20 cellular contexts compared by ENCODE assay signal in genomic region chr2:233462202-233462785, GRCh38.
A peak's percentile ranks its signal among the peaks of the same experiment; 100 is the strongest.
DNase-seq lines count a peak whose midpoint lies in the region; ATAC-seq, FAIRE-seq and TF ChIP-seq lines count a peak whose summit lies in the region.
"Had no signal": no experiment of that assay in that cellular context is flagged by ENCODE, and none has a peak within 500 bp of the region (broad histone marks: within the 10 kb centered on the region; RNA-seq: fewer than 3 reads in every experiment).

No MANE protein-coding gene starts in this region.

- CTCF ChIA-PET in HepG2 (lab: Yijun Ruan, JAX; ENCODE audit: low intra/inter-chr PET ratio, low total read pairs): no interaction called here

- BruUV-seq in HepG2 (replicated peaks; lab: Mats Ljungman, UMichigan): no TSS peak

- no peak overlapping the region for H3K4me2 ChIP-seq in HepG2 (ENCODE audit: low read depth, low read length)
- H3K4me2 ChIP-seq in neuronal stem cell (ENCODE audit: insufficient read depth, low read length, poor library complexity, severe bottlenecking): no peak overlapping the region
- H3K4me2 ChIP-seq: A549 had no signal

- H4K20me1 ChIP-seq in HepG2 (ENCODE audit: insufficient read depth, low read length): no peaks in the 10 kb centered on the region

- TF ChIP-seq POLR2A in right lobe of liver (IDR thresholded peaks at IDR 0.05): no peak
- TF ChIP-seq POLR2A in HepG2 (IDR thresholded peaks at IDR 0.05; ENCODE audit: insufficient read depth in 1 of 2, low read depth in 2 of 2, low read length in 2 of 2): no peak
- no peak for TF ChIP-seq POLR2A in esophagus squamous epithelium (IDR thresholded peaks at IDR 0.05)
- TF ChIP-seq POLR2A in gastroesophageal sphincter (IDR thresholded peaks at IDR 0.05): no peak

- H2BK120ac ChIP-seq in neuronal stem cell (ENCODE audit: low read depth, low read length): no peak overlapping the region

- POLR2A ChIA-PET in HepG2 (lab: Yijun Ruan, JAX): no interaction called here

- no peak overlapping the region for H3K14ac ChIP-seq in neuronal stem cell (ENCODE audit: low read length)

- H2BK15ac ChIP-seq in neuronal stem cell (ENCODE audit: low read length): no peak overlapping the region

- H4K91ac ChIP-seq in neuronal stem cell (ENCODE audit: low read depth, low read length, poor library complexity): no peak overlapping the region

- no peak overlapping the region for H4K8ac ChIP-seq in neuronal stem cell (ENCODE audit: low read depth, low read length)

- H3K18ac ChIP-seq in neuronal stem cell (ENCODE audit: low read length): peak overlapping the region; percentile 65

- H3K9me3 ChIP-seq in right lobe of liver (no peaks in the 10 kb centered on the region), HepG2 (ENCODE audit: low read length) (no peaks in the 10 kb centered on the region), neuronal stem cell (replicated peaks in 1 of 2; ENCODE audit: control insufficient read depth in 2 of 2, insufficient read depth in 1 of 2, low read depth in 1 of 2, low read length in 2 of 2) (peaks cover 0 to 4% of the 10 kb centered on the region in 2 donors), esophagus squamous epithelium (no peaks in the 10 kb centered on the region), gastroesophageal sphincter (no peaks in the 10 kb centered on the region)
- H3K9me3 ChIP-seq: A549, HAP-1, SJCRH30 had no signal

- DNase-seq in right lobe of liver: peak in 2 of 3 donors; percentile 7 to 42
- no peak for DNase-seq in HepG2 (ENCODE audit: low spot score)
- DNase-seq in chondrocyte (ENCODE audit: low spot score): peak; percentile 69
- DNase-seq in neuronal stem cell (ENCODE audit: low spot score): no peak
- DNase-seq in esophagus squamous epithelium (lab: John Stamatoyannopoulos, UW): no peak
- no peak for DNase-seq in SKM-1 (lab: John Stamatoyannopoulos, UW; ENCODE audit: unreplicated experiment)
- DNase-seq in NCI-H2029 treated with DMSO at 0.1 percent for 48 hours (lab: John Stamatoyannopoulos, UW): no peak
- DNase-seq: CD4-positive, alpha-beta T cell; EL; MV-4-11; NCI-H1930; NCI-H2171; NCI-H446; RPMI8226; SJCRH30 had no signal

- no peaks in the 10 kb centered on the region for H3K4me1 ChIP-seq in right lobe of liver
- peaks cover 20% of the 10 kb centered on the region for H3K4me1 ChIP-seq in HepG2 (ENCODE audit: insufficient read depth, low read length)
- H3K4me1 ChIP-seq in neuronal stem cell (ENCODE audit: control insufficient read depth in 2 of 2, insufficient read depth in 1 of 2, low read depth in 1 of 2, low read length in 2 of 2): peaks cover 0 to 2% of the 10 kb centered on the region in 2 donors
- H3K4me1 ChIP-seq in esophagus squamous epithelium: peaks cover 0 to 11% (median 0%) of the 10 kb centered on the region in 3 donors
- no peaks in the 10 kb centered on the region for H3K4me1 ChIP-seq in gastroesophageal sphincter
- H3K4me1 ChIP-seq: HAP-1 had no signal

- no peak overlapping the region for H2AK5ac ChIP-seq in neuronal stem cell (ENCODE audit: low read depth, low read length)

- TF ChIP-seq EP300 in HepG2 (IDR thresholded peaks at IDR 0.05; ENCODE audit: low read depth in 2 of 2, low read length in 2 of 2): no peak
- no peak for TF ChIP-seq EP300 in HepG2 (CRISPR knock-in tag; IDR thresholded peaks at IDR 0.05; ENCODE audit: borderline replicate concordance)
- no peak for TF ChIP-seq EP300 in gastroesophageal sphincter (IDR thresholded peaks at IDR 0.05)

- H3K27ac Mint-ChIP-seq in chondrocyte (ENCODE audit: unreplicated experiment): no peak overlapping the region
- H3K27ac Mint-ChIP-seq: CD4-positive, alpha-beta T cell had no signal

- no peaks in the 10 kb centered on the region for H3K27me3 Mint-ChIP-seq in chondrocyte (ENCODE audit: low read depth)
- H3K27me3 Mint-ChIP-seq: CD4-positive, alpha-beta T cell had no signal

- H2BK12ac ChIP-seq in neuronal stem cell (ENCODE audit: low read length): no peak overlapping the region

- FAIRE-seq in HepG2 (lab: Jason Lieb, UNC): no peak
- FAIRE-seq: A549, K562 had no signal

- H3K4me1 Mint-ChIP-seq in chondrocyte (ENCODE audit: low read depth): no peaks in the 10 kb centered on the region

- H3K36me3 ChIP-seq in right lobe of liver: peaks cover 0 to 41% (median 11%) of the 10 kb centered on the region in 4 donors
- H3K36me3 ChIP-seq in HepG2 (replicated peaks in 1 of 2; ENCODE audit: control insufficient read depth in 1 of 2, insufficient read depth in 2 of 2, low read length in 2 of 2): peaks cover 42 to 62% of the 10 kb centered on the region in 2 experiments
- H3K36me3 ChIP-seq in neuronal stem cell (replicated peaks in 1 of 2; ENCODE audit: control insufficient read depth in 2 of 2, insufficient read depth in 2 of 2, low read length in 2 of 2): peaks cover 34 to 81% of the 10 kb centered on the region in 2 donors
- peaks cover 6 to 88% (median 13%) of the 10 kb centered on the region in 3 donors for H3K36me3 ChIP-seq in esophagus squamous epithelium
- H3K36me3 ChIP-seq in gastroesophageal sphincter: peaks cover 0 to 100% of the 10 kb centered on the region in 2 donors

- peaks cover 31% of the 10 kb centered on the region for H3K36me3 Mint-ChIP-seq in chondrocyte (ENCODE audit: low read depth)

- WGBS in right lobe of liver (ENCODE audit: insufficient coverage, low coverage, low lambda C conversion rate, missing lambda C conversion rate): 98% methylated on average over 7 of the region's 25 CpGs
- WGBS in HepG2 (ENCODE audit: low lambda C conversion rate): 98% methylated on average over 25 of the region's 25 CpGs
- WGBS in neuronal stem cell (ENCODE audit: extremely low coverage in 2 of 2, insufficient read length in 2 of 2, insufficient replicate concordance in 1 of 2), 2 donors: no CpG with 5 or more reads among the region's 25 CpGs
- 93 to 94% methylated on average over 21 to 22 of the region's 25 CpGs for WGBS in esophagus squamous epithelium, 2 donors
- 92 to 94% methylated on average over 6 to 10 of the region's 25 CpGs for WGBS in gastroesophageal sphincter (ENCODE audit: low coverage in 1 of 2), 2 donors

- no peak overlapping the region for H3K4ac ChIP-seq in neuronal stem cell (ENCODE audit: low read length)

- no peak overlapping the region for H2BK5ac ChIP-seq in neuronal stem cell (ENCODE audit: low read length)

- H3K27me3 ChIP-seq in right lobe of liver (no peaks in the 10 kb centered on the region), HepG2 (ENCODE audit: control insufficient read depth in 1 of 2, insufficient read depth in 2 of 2, low read length in 2 of 2) (no peaks in the 10 kb centered on the region), neuronal stem cell (ENCODE audit: control insufficient read depth in 3 of 3, insufficient read depth in 3 of 3, low read depth in 1 of 3, low read length in 3 of 3) (no peaks in the 10 kb centered on the region), esophagus squamous epithelium (no peaks in the 10 kb centered on the region), gastroesophageal sphincter (no peaks in the 10 kb centered on the region)
- H3K27me3 ChIP-seq: SJCRH30 had no signal

- H2AFZ ChIP-seq in HepG2 (ENCODE audit: low read length) (no peak overlapping the region), neuronal stem cell (ENCODE audit: low read length) (no peak overlapping the region)

- ATAC-seq in right lobe of liver (no peak), HepG2 (no peak), gastroesophageal sphincter (no peak)
- ATAC-seq: K562 had no signal

- no peak for TF ChIP-seq CTCF in right lobe of liver (IDR thresholded peaks at IDR 0.05)
- no peak for TF ChIP-seq CTCF in HepG2 (CRISPR knock-in tag; IDR thresholded peaks at IDR 0.05)
- TF ChIP-seq CTCF in chondrocyte (IDR thresholded peaks at IDR 0.05): no peak
- TF ChIP-seq CTCF in esophagus squamous epithelium (IDR thresholded peaks at IDR 0.05): no peak
- no peak for TF ChIP-seq CTCF in gastroesophageal sphincter (IDR thresholded peaks at IDR 0.05)

- H3K27ac ChIP-seq in right lobe of liver: no peak overlapping the region
- H3K27ac ChIP-seq in HepG2 (ENCODE audit: extremely low read length, insufficient read depth, low read length): no peak overlapping the region
- no peak overlapping the region for H3K27ac ChIP-seq in neuronal stem cell (replicated peaks; ENCODE audit: low read length)
- H3K27ac ChIP-seq in esophagus squamous epithelium: no peak overlapping the region
- H3K27ac ChIP-seq in gastroesophageal sphincter: no peak overlapping the region
- H3K27ac ChIP-seq: HL-60 had no signal

- intact Hi-C loops in right lobe of liver (cut with DNase I): no loop called here
- intact Hi-C loops in HepG2 (cut with micrococcal nuclease; ENCODE audit: unreplicated experiment): no loop called here
- intact Hi-C loops in esophagus squamous epithelium (cut with DNase I): no loop called here

- H3K79me2 ChIP-seq in HepG2 (ENCODE audit: insufficient read depth, low read length): no peaks in the 10 kb centered on the region

- TF ChIP-seq RAD21 in HepG2 (CRISPR knock-in tag; IDR thresholded peaks at IDR 0.05): no peak

- H3K4me3 ChIP-seq in right lobe of liver (no peak overlapping the region), HepG2 (replicated peaks in 1 of 3; ENCODE audit: insufficient read depth in 1 of 3, low read depth in 2 of 3, low read length in 3 of 3) (no peak overlapping the region), neuronal stem cell (ENCODE audit: low read length in 2 of 2) (no peak overlapping the region), esophagus squamous epithelium (no peak overlapping the region), gastroesophageal sphincter (no peak overlapping the region)
- H3K4me3 ChIP-seq: A549, HAP-1, K562, SJCRH30 had no signal

- in situ Hi-C loops in HepG2 (cut with HindIII; ENCODE audit: extremely low pct_ligation_motif_present, low pct_unique_long_range_greater_than_20kb): no loop called here

- no peaks in the 10 kb centered on the region for H3K79me1 ChIP-seq in neuronal stem cell (ENCODE audit: low read depth, low read length)

- no peak overlapping the region for H3K4me3 Mint-ChIP-seq in chondrocyte (ENCODE audit: unreplicated experiment)
- H3K4me3 Mint-ChIP-seq: CD4-positive, alpha-beta T cell had no signal

- no peaks in the 10 kb centered on the region for H3K9me3 Mint-ChIP-seq in chondrocyte (ENCODE audit: low read depth)
- H3K9me3 Mint-ChIP-seq: CD4-positive, alpha-beta T cell had no signal

- peak overlapping the region; percentile 49 for H3K23ac ChIP-seq in neuronal stem cell (ENCODE audit: low read depth, low read length, poor library complexity)

- H3K9ac ChIP-seq in HepG2 (ENCODE audit: insufficient read depth, low read depth, low read length) (no peak overlapping the region), neuronal stem cell (ENCODE audit: low read depth, low read length, poor library complexity) (peak overlapping the region; percentile 51)

TF ChIP-seq in HepG2, 621 proteins besides CTCF, POLR2A, EP300 and RAD21 (continues in another document):
- no peak for TF ChIP-seq ELK4 (CRISPR knock-in tag; IDR thresholded peaks at IDR 0.05; ENCODE audit: borderline replicate concordance)

Comparison
In these comparisons a context has a peak if more than half of its experiments do, and no peak if none do; other contexts are left out.
1. DNase-seq: peak in right lobe of liver (2 of 3) and chondrocyte (single experiment); none in HepG2 (single experiment), neuronal stem cell (single experiment), esophagus squamous epithelium (single experiment), SKM-1 (single experiment) and NCI-H2029 treated with DMSO at 0.1 percent for 48 hours (single experiment).